In genomic region chr12:30806989-30807694, GRCh38 we compare ENCODE assay signal across 8 cellular contexts. TPM values are rescaled to one million over a fixed set of nuclear protein-coding genes. Genes with fewer than 3 reads are reported as not detected.
A peak's percentile ranks its signal among the peaks of the same experiment; 100 is the strongest.
DNase-seq lines count a peak whose midpoint lies in the region; ATAC-seq, FAIRE-seq and TF ChIP-seq lines count a peak whose summit lies in the region.

No MANE protein-coding gene starts in this region.

- no peak for TF ChIP-seq POLR2A in suprapubic skin (IDR thresholded peaks at IDR 0.05)

- TF ChIP-seq CTCF in LNCaP clone FGC (IDR thresholded peaks at IDR 0.05; ENCODE audit: control insufficient read depth, extremely low read depth, insufficient read depth) (peak; percentile 71), cardiac fibroblast (IDR thresholded peaks at IDR 0.05; ENCODE audit: low read depth, low read length) (peak; percentile 78), suprapubic skin (IDR thresholded peaks at IDR 0.05) (peak; percentile 49 to 63)

- H3K27ac ChIP-seq in suprapubic skin = no peak overlapping the region

- ATAC-seq in GM19397 (IDR thresholded peaks at IDR 0.05; ENCODE audit: unreplicated experiment) = peak; percentile 58
- peak; percentile 75 for ATAC-seq in left colon

- FAIRE-seq in GM19239 (lab: Jason Lieb, UNC) = no peak

- no peaks in the 10 kb centered on the region for H3K9me3 ChIP-seq in suprapubic skin

- 65% methylated on average over 7 of the region's 7 CpGs for WGBS in suprapubic skin

- no peak for TF ChIP-seq EP300 in suprapubic skin (IDR thresholded peaks at IDR 0.05)

- no peaks in the 10 kb centered on the region for H3K36me3 ChIP-seq in suprapubic skin

- intact Hi-C loops in left colon (cut with DNase I, micrococcal nuclease) = no loop called here

- H3K4me3 ChIP-seq in LNCaP clone FGC (ENCODE audit: low read depth, low read length) (no peak overlapping the region), cardiac fibroblast (replicated peaks in 1 of 2; ENCODE audit: low read depth in 2 of 2, low read length in 2 of 2) (no peak overlapping the region), suprapubic skin (no peak overlapping the region)

- no peaks in the 10 kb centered on the region for H3K4me1 ChIP-seq in suprapubic skin

- H3K27me3 ChIP-seq in suprapubic skin = no peaks in the 10 kb centered on the region

- DNase-seq in D341Med (ENCODE audit: low spot score) (peak; percentile 63), LNCaP clone FGC (ENCODE audit: low read depth) (peak; percentile 86), OCI-M1 (lab: John Stamatoyannopoulos, UW) (peak; percentile 82), cardiac fibroblast (ENCODE audit: low read depth in 2 of 2) (peak; percentile 88 to 89), left colon (no peak), suprapubic skin (ENCODE audit: low spot score in 2 of 2) (no peak), GM19239 (ENCODE audit: insufficient read length, low spot score) (no peak)

RNA-seq across cellular contexts. Expression of gene CAPRIN2, which starts 52.4 kb away (rescaled TPM):
- total RNA-seq in left colon = 10 to 100 TPM; 10.3 to 13.9 TPM
- total RNA-seq in suprapubic skin = 10 to 100 TPM; 16.8 to 56.8 (median 17.8) TPM

Comparison
In these comparisons a context has a peak if more than half of its experiments do, and no peak if none do; other contexts are left out.
1. DNase-seq: peak in D341Med (single experiment), LNCaP clone FGC (single experiment), OCI-M1 (single experiment) and cardiac fibroblast (2 of 2); none in left colon (0 of 2), suprapubic skin (0 of 2) and GM19239 (single experiment).
2. Peak in every context shown above with its lines, with median percentiles within 50 percentile points of each other: CTCF ChIP-seq.